ENCODE assay signal across 18 cellular contexts in the genomic region with DNA sequence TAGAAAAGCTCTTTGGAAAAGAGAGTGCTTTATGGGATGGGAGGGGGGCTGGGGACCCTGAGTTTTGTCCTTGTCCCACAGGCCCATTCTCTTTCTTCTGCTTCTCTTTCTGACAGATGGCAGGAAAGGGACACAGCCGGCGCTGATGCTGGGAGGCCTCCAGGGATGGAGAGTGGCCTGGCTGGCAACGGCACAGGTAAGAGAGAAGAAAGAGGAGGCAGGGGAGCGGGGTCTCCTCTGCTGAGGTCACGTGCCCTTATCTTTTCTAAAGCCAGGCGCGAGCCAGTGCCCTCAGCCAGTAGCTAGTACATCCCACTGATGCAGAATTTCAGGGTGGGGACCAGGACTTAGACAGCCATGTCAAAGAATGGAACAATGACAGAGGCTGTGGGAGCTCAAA. TPM values are rescaled to one million over a fixed set of nuclear protein-coding genes. Genes with fewer than 3 reads are reported as not detected.
DNase-seq lines count a peak whose midpoint lies in the region; ATAC-seq and TF ChIP-seq lines count a peak whose summit lies in the region.
"Had no signal": no experiment of that assay in that cellular context is flagged by ENCODE, and none has a peak within 500 bp of the region (broad histone marks: within the 10 kb centered on the region; RNA-seq: fewer than 3 reads in every experiment).

No MANE protein-coding gene starts in this region.

- WGBS in adrenal gland, 4 donors: 81 to 89% (median 83%) methylated on average over 5 to 7 of the region's 7 CpGs

- H3K9me3 ChIP-seq in adrenal gland (replicated peaks in 1 of 3): no peaks in the 10 kb centered on the region
- no peaks in the 10 kb centered on the region for H3K9me3 ChIP-seq in right atrium auricular region
- H3K9me3 ChIP-seq: lower lobe of right lung had no signal

- H3K27me3 ChIP-seq in adrenal gland: no peaks in the 10 kb centered on the region
- no peaks in the 10 kb centered on the region for H3K27me3 ChIP-seq in right atrium auricular region
- no peaks in the 10 kb centered on the region for H3K27me3 ChIP-seq in rectal smooth muscle tissue (ENCODE audit: control insufficient read depth, insufficient read depth, low read length)

- no peak for TF ChIP-seq CTCF in adrenal gland (IDR thresholded peaks at IDR 0.05)
- no peak for TF ChIP-seq CTCF in right atrium auricular region (IDR thresholded peaks at IDR 0.05)
- TF ChIP-seq CTCF in GM20000 (IDR thresholded peaks at IDR 0.05; ENCODE audit: extremely low read depth, missing control alignments): no peak

- intact Hi-C loops in adrenal gland (cut with DNase I): no loop called here

- no peak for TF ChIP-seq POLR2A in adrenal gland (IDR thresholded peaks at IDR 0.05)

- in situ Hi-C loops in G401 (cut with HindIII; ENCODE audit: low sequenced_read_pairs): no loop called here

- H3K4me3 ChIP-seq in adrenal gland (no peak overlapping the region), right atrium auricular region (no peak overlapping the region), rectal smooth muscle tissue (ENCODE audit: low read length) (no peak overlapping the region)
- H3K4me3 ChIP-seq: lower lobe of right lung had no signal

- no peak overlapping the region for H3K9ac ChIP-seq in rectal smooth muscle tissue (ENCODE audit: low read length)

- H3K36me3 ChIP-seq in adrenal gland (replicated peaks in 1 of 2) (no peaks in the 10 kb centered on the region), right atrium auricular region (no peaks in the 10 kb centered on the region), rectal smooth muscle tissue (ENCODE audit: control insufficient read depth, insufficient read depth, low read length) (no peaks in the 10 kb centered on the region)
- H3K36me3 ChIP-seq: lower lobe of right lung had no signal

- H3K4me1 ChIP-seq in adrenal gland (replicated peaks in 1 of 2) (peaks cover 11 to 24% of the 10 kb centered on the region in 2 donors), right atrium auricular region (peaks cover 0 to 17% of the 10 kb centered on the region in 2 donors), rectal smooth muscle tissue (ENCODE audit: control insufficient read depth, insufficient read depth, low read length) (peaks cover 10% of the 10 kb centered on the region)

- ATAC-seq in GM18520 (IDR thresholded peaks at IDR 0.05; ENCODE audit: unreplicated experiment): no peak
- ATAC-seq: activated CD4-positive, CD25-positive, alpha-beta regulatory T cell treated with anti-CD3 and anti-CD28 coated beads, Interleukin-2, amount 50 U/mL, for 24 hours; activated T-helper 17 cell treated with anti-CD3 and anti-CD28 coated beads, Interleukin-2, amount 50 U/mL, for 72 hours had no signal

- H3K27ac ChIP-seq in adrenal gland (peak overlapping the region in 4 of 5 donors; percentile 47 to 85 (median 82)), right atrium auricular region (peak overlapping the region; percentile 58 to 60), rectal smooth muscle tissue (ENCODE audit: low read depth, low read length) (peak overlapping the region; percentile 50)
- H3K27ac ChIP-seq: lower lobe of right lung had no signal

- peak; percentile 67 for DNase-seq in G401 (ENCODE audit: low spot score)
- DNase-seq in adrenal gland: no peak
- DNase-seq in right atrium auricular region (ENCODE audit: low spot score): no peak
- no peak for DNase-seq in GM20000 (ENCODE audit: low spot score)
- no peak for DNase-seq in HUDEP-2 (lab: John Stamatoyannopoulos, UW; ENCODE audit: unreplicated experiment in 76 of 76)
- no peak for DNase-seq in T-helper 9 cell
- DNase-seq: CD4-positive, alpha-beta memory T cell; HFFc6; MM.1S; NCI-H187 treated with DMSO at 0.1 percent for 48 hours; stimulated activated CD4-positive, alpha-beta T cell treated with anti-CD3 and anti-CD28 coated beads, Interleukin-15, amount 100 ng/mL, for 24 hours; stimulated activated naive CD4-positive, alpha-beta T cell treated with Interleukin-2 at 50 U/mL for 16 hours had no signal

RNA-seq across cellular contexts. Expression of gene ZNF775, which starts 9.2 kb away (rescaled TPM):
- total RNA-seq in G401 (2014; rRNA removed; shearing (Covaris generic)): 21.0 and 23.4 TPM in 2 replicates
- 10 to 100 TPM in 1 of 8 donors, 1 to 10 TPM in 7; 3.2 to 13.9 (median 7.5) TPM for total RNA-seq in adrenal gland
- polyA plus RNA-seq in adrenal gland: 1 to 10 TPM in 2 of 3 donors, under 1 TPM in 1; 0.26 to 6.0 (median 3.0) TPM
- 1 to 10 TPM; 4.1 to 6.2 TPM for total RNA-seq in right atrium auricular region

RNA-seq across cellular contexts. Expression of gene REPIN1, which starts 19.7 kb away (rescaled TPM):
- 266 and 278 TPM in 2 replicates for total RNA-seq in G401 (2014; rRNA removed; shearing (Covaris generic))
- total RNA-seq in adrenal gland: 100 to 1,000 TPM; 153 to 294 (median 214) TPM
- polyA plus RNA-seq in adrenal gland: 100 to 1,000 TPM in 1 of 3 donors, 10 to 100 TPM in 2; 69.0 to 140 (median 95.8) TPM
- total RNA-seq in right atrium auricular region: 100 to 1,000 TPM in 1 of 2 donors, 10 to 100 TPM in 1; 100.0 to 110 TPM

RNA-seq across cellular contexts. Expression of gene RARRES2, which starts 46.9 kb away (rescaled TPM):
- 5.0 and 5.9 TPM in 2 replicates for total RNA-seq in G401 (2014; rRNA removed; shearing (Covaris generic))
- total RNA-seq in adrenal gland (1,000 to 10,000 TPM; 1,813 to 6,437 (median 3,715) TPM), right atrium auricular region (100 to 1,000 TPM; 105 to 197 TPM)
- polyA plus RNA-seq in adrenal gland: 1,000 to 10,000 TPM in 2 of 3 donors, 100 to 1,000 TPM in 1; 590 to 7,984 (median 3,445) TPM
- total RNA-seq: activated T-helper 17 cell treated with anti-CD3 and anti-CD28 coated beads, Interleukin-2, amount 50 U/mL, for 72 hours; CD4-positive, alpha-beta memory T cell; T-helper 2 cell treated with Interferon-gamma antibody and Interleukin-4, amounts not matched to agents 100 ng/mL and 5 ng/mL, for 36 hours had no signal
- polyA plus RNA-seq: CD4-positive, alpha-beta memory T cell had no signal

Comparison
In these comparisons a context has a peak if more than half of its experiments do, and no peak if none do; other contexts are left out.
1. RNA of gene RARRES2, which starts 46.9 kb away (total RNA-seq): 1,813 to 6,437 TPM in adrenal gland and 105 to 197 TPM in right atrium auricular region; 5.0 to 5.9 TPM in G401; every median in the first group is over 10 times any median in the second.
2. Peak in every context shown above with its lines, with median percentiles within 50 percentile points of each other: H3K27ac ChIP-seq.